8 cellular contexts compared by ENCODE assay signal in the genomic region with DNA sequence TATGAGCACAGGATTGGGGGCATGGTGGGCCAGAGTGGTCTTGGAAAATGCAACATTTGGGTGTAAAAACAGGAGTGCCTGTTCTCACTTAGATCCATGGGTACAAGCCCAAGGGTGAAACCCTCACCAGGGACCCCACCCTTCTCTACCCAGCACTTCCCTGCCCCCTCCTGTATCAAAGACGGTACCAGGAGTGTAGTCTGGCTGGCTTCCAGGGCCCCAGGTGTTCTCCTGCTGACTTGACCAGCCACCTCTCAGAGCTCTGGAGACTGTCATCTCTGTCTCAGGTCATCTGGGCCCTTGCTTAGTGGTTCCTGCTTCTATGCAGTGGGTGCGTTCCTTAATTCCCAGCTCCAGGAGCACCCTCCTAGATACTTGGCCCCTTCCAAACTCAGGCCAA.
"Had no signal": no experiment of that assay in that cellular context is flagged by ENCODE, and none has a peak within 500 bp of the region (broad histone marks: within the 10 kb centered on the region; RNA-seq: fewer than 3 reads in every experiment).

No MANE protein-coding gene starts in this region.

- DNase-seq: GM23248, GOT3, H7, HFFc6, IMR-90 had no signal

- H3K4me3 ChIP-seq: GM23248, HAP-1 had no signal

- FAIRE-seq: HTR-8/SVneo had no signal

- ATAC-seq: HCT116 had no signal

- H3K36me3 ChIP-seq: HAP-1 had no signal

- H3K9me3 ChIP-seq: HAP-1 had no signal

- H3K27ac ChIP-seq: GM23248 had no signal

- H3K4me1 ChIP-seq: HAP-1 had no signal
